ENCODE assay signal across 1 cellular context in the genomic region with DNA sequence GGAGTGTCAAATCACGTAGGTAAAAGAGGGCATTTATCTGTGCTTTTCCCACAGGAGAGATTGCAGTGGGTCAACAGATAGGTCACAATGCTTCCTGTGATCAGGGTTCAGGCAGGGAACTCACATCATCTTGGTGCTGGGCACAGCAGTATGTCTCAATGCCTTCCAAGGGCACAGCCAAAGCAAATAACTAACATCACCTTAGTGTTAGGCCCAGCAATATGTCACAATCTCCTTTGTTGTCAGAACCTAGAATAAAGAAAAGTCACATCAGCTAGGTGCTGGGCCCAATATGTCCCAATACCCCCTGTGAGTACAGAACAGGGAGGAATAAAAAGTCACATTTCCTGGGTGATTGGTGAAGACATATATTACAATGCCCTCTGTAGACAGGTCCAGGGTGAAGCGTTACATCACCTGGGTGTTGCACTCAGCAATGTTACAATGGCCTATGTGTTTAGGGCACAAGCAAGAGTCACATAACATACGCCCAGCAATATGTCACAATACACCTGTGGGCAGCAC.
TF ChIP-seq lines count a peak whose summit lies in the region.

No MANE protein-coding gene starts in this region.

TF ChIP-seq in GM12878, 131 proteins besides CTCF, POLR2A, EP300 and RAD21 (continued from another document):
- TF ChIP-seq, protein P1, sequence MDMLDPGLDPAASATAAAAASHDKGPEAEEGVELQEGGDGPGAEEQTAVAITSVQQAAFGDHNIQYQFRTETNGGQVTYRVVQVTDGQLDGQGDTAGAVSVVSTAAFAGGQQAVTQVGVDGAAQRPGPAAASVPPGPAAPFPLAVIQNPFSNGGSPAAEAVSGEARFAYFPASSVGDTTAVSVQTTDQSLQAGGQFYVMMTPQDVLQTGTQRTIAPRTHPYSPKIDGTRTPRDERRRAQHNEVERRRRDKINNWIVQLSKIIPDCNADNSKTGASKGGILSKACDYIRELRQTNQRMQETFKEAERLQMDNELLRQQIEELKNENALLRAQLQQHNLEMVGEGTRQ (IDR thresholded peaks at IDR 0.05; ENCODE audit: borderline replicate concordance, low read depth, low read length), result no peak
